Comparison of ENCODE assay signal across 26 cellular contexts in the genomic region with DNA sequence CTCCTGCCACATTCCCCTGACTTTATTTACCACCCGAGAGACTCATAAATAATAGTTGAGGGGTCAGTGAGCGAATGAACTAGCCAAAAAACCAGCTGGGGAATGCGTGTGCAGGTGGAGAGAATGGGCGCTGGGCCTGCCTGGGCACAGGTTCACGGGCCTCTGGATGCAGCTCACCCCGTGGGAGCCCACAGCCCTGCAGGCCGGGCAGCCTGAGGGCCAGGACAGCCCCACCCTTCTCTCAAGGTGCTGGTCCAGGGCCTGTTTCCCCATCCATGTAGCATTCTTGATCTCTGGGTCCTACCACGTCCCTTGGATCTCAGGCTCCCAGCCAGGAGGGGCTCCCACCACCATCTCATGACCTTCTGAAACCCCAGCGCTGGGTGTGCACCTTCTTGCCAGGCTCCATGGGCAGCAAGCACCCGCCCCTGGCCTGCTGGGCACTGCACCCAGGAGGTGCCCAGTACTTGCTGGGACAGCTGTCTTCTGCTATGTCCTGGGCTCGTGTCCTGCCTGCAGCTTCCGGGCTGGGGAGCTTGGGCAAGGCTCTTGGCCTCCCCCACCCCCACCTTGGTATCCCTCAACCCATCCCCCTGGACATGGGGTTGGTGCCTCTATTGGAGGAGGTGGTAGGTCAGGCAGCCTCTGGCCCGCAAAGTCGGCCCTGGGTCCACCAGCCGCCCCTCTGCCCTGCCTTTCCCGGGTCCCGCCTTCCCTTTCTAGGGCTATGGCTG. TPM values are rescaled to one million over a fixed set of nuclear protein-coding genes. Genes with fewer than 3 reads are reported as not detected.
DNase-seq lines count a peak whose midpoint lies in the region; ATAC-seq, FAIRE-seq and TF ChIP-seq lines count a peak whose summit lies in the region.
"Had no signal": no experiment of that assay in that cellular context is flagged by ENCODE, and none has a peak within 500 bp of the region (broad histone marks: within the 10 kb centered on the region; RNA-seq: fewer than 3 reads in every experiment).

No MANE protein-coding gene starts in this region.

- H3K4ac ChIP-seq in neuronal stem cell (ENCODE audit: low read length) = no peak overlapping the region

- no peaks in the 10 kb centered on the region for H4K20me1 ChIP-seq in BLaER1 treated with 17β-estradiol and CSF1 and Interleukin-3, amounts not matched to agents 10 nM and 100 nM
- H4K20me1 ChIP-seq in K562 (replicated peaks; ENCODE audit: control insufficient read depth, insufficient read depth, low read length) = peaks cover 39% of the 10 kb centered on the region

- H3K9ac ChIP-seq in BLaER1 treated with 17β-estradiol and CSF1 and Interleukin-3, amounts not matched to agents 10 nM and 100 nM = no peak overlapping the region
- H3K9ac ChIP-seq in K562 (ENCODE audit: insufficient read depth in 1 of 2, low read depth in 2 of 2, low read length in 2 of 2) = no peak overlapping the region; a peak in 1 of 4 replicates
- no peak overlapping the region for H3K9ac ChIP-seq in neuronal stem cell (ENCODE audit: low read depth, low read length, poor library complexity)

- peak overlapping the region; percentile 54 for H2BK15ac ChIP-seq in neuronal stem cell (ENCODE audit: low read length)

- no peaks in the 10 kb centered on the region for H3K79me2 ChIP-seq in K562 (ENCODE audit: control insufficient read depth, insufficient read depth, low read length)

- no peak for TF ChIP-seq EP300 in K562 (IDR thresholded peaks at IDR 0.05; ENCODE audit: low read length)

- H3K9me1 ChIP-seq in K562 (ENCODE audit: control insufficient read depth, insufficient read depth, low read length) = peaks cover 3% of the 10 kb centered on the region

- H2BK5ac ChIP-seq in neuronal stem cell (ENCODE audit: low read length) = no peak overlapping the region

- H3K27ac ChIP-seq in BLaER1 treated with 17β-estradiol and CSF1 and Interleukin-3, amounts not matched to agents 10 nM and 100 nM = no peak overlapping the region
- H3K27ac ChIP-seq in K562 (ENCODE audit: extremely low read depth, low read depth, low read length) = no peak overlapping the region
- no peak overlapping the region for H3K27ac ChIP-seq in neuronal stem cell (replicated peaks; ENCODE audit: low read length)
- no peak overlapping the region for H3K27ac ChIP-seq in right cardiac atrium (ENCODE audit: low read length)

- H2AFZ ChIP-seq in K562 (ENCODE audit: low read depth, low read length) (no peak overlapping the region), neuronal stem cell (ENCODE audit: low read length) (no peak overlapping the region)

- no peak for TF ChIP-seq POLR2A in K562 (conservative IDR thresholded peaks at IDR 0.05)

- H3K18ac ChIP-seq in neuronal stem cell (ENCODE audit: low read length) = peak overlapping the region; percentile 73

- H2AK5ac ChIP-seq in neuronal stem cell (ENCODE audit: low read depth, low read length) = peak overlapping the region; percentile 80

- peak overlapping the region; percentile 92 for H2BK120ac ChIP-seq in neuronal stem cell (ENCODE audit: low read depth, low read length)

- POLR2A ChIA-PET in K562 (lab: Yijun Ruan, JAX) = interaction anchor here (0.7 to 1.7 kb wide), 9 partner anchors 12 to 44 kb away, joined by 3 to 10 read pairs (median 4); no protein-coding TSS in a partner anchor

- FAIRE-seq in K562 (lab: Jason Lieb, UNC) = no peak
- FAIRE-seq: A204.1, G401.6, GM12891, GM19239 had no signal

- no peaks in the 10 kb centered on the region for H3K36me3 ChIP-seq in BLaER1 treated with 17β-estradiol and CSF1 and Interleukin-3, amounts not matched to agents 10 nM and 100 nM
- H3K36me3 ChIP-seq in K562 (ENCODE audit: control insufficient read depth, insufficient read depth, low read length) (no peaks in the 10 kb centered on the region), neuronal stem cell (replicated peaks in 1 of 2; ENCODE audit: control insufficient read depth in 2 of 2, insufficient read depth in 2 of 2, low read length in 2 of 2) (no peaks in the 10 kb centered on the region)
- H3K36me3 ChIP-seq: BE2C had no signal

- intact Hi-C loops in K562 (cut with micrococcal nuclease) (loop anchor here (5.0 kb wide), 1 partner anchor 37 kb away; no protein-coding TSS in a partner anchor), right cardiac atrium (cut with DNase I) (no loop called here)

- no peaks in the 10 kb centered on the region for H3K79me1 ChIP-seq in neuronal stem cell (ENCODE audit: low read depth, low read length)

- no peak for ATAC-seq in K562
- ATAC-seq in right cardiac atrium = no peak

- H4K8ac ChIP-seq in neuronal stem cell (ENCODE audit: low read depth, low read length) = no peak overlapping the region

- 7% methylated on average over 17 of the region's 17 CpGs for WGBS in K562 (ENCODE audit: insufficient coverage, low coverage, missing lambda C conversion rate)
- WGBS in neuronal stem cell (ENCODE audit: extremely low coverage in 2 of 2, insufficient read length in 2 of 2, insufficient replicate concordance in 1 of 2), 2 donors = no CpG with 5 or more reads among the region's 17 CpGs
- WGBS in right cardiac atrium = 88% methylated on average over 17 of the region's 17 CpGs

- H3K23ac ChIP-seq in neuronal stem cell (ENCODE audit: low read depth, low read length, poor library complexity) = peak overlapping the region; percentile 71

- no TSS peak for BruUV-seq in K562 (replicated peaks; lab: Mats Ljungman, UMichigan)

- TF ChIP-seq CTCF in K562 (IDR thresholded peaks at IDR 0.05 in 2 of 3, conservative IDR thresholded peaks at IDR 0.05 in 1 of 3; ENCODE audit: insufficient read depth in 2 of 3, low read depth in 1 of 3, low read length in 3 of 3) = no peak; a peak in 1 of 6 replicates

- no peak overlapping the region for H4K91ac ChIP-seq in neuronal stem cell (ENCODE audit: low read depth, low read length, poor library complexity)

- in situ Hi-C loops in K562 (cut with MboI) = no loop called here

- H3K27me3 ChIP-seq in BLaER1 treated with 17β-estradiol and CSF1 and Interleukin-3, amounts not matched to agents 10 nM and 100 nM = no peaks in the 10 kb centered on the region
- peaks cover 79 to 85% of the 10 kb centered on the region in 2 experiments for H3K27me3 ChIP-seq in K562 (ENCODE audit: control insufficient read depth in 2 of 2, insufficient read depth in 2 of 2, low read length in 2 of 2)
- H3K27me3 ChIP-seq in neuronal stem cell (ENCODE audit: control insufficient read depth in 3 of 3, insufficient read depth in 3 of 3, low read depth in 1 of 3, low read length in 3 of 3) = peaks cover 0 to 71% (median 2%) of the 10 kb centered on the region in 3 experiments
- H3K27me3 ChIP-seq in right cardiac atrium (ENCODE audit: control insufficient read depth, insufficient read depth) = no peaks in the 10 kb centered on the region
- H3K27me3 ChIP-seq: BE2C had no signal

- H3K9me3 ChIP-seq in BLaER1 treated with 17β-estradiol and CSF1 and Interleukin-3, amounts not matched to agents 10 nM and 100 nM (replicated peaks in 1 of 11) = no peaks in the 10 kb centered on the region
- H3K9me3 ChIP-seq in K562 (replicated peaks; ENCODE audit: control insufficient read depth, insufficient read depth, low read depth, low read length) (no peaks in the 10 kb centered on the region), neuronal stem cell (replicated peaks in 1 of 2; ENCODE audit: control insufficient read depth in 2 of 2, insufficient read depth in 1 of 2, low read depth in 1 of 2, low read length in 2 of 2) (no peaks in the 10 kb centered on the region), right cardiac atrium (ENCODE audit: control insufficient read depth, low read length) (no peaks in the 10 kb centered on the region)
- H3K9me3 ChIP-seq: BE2C had no signal

- CTCF ChIA-PET in K562 (lab: Yijun Ruan, JAX; ENCODE audit: low intra/inter-chr PET ratio) = no interaction called here

- no peak overlapping the region for H3K4me3 ChIP-seq in BLaER1 treated with 17β-estradiol and CSF1 and Interleukin-3, amounts not matched to agents 10 nM and 100 nM
- H3K4me3 ChIP-seq in K562 (no peak overlapping the region), neuronal stem cell (ENCODE audit: low read length in 2 of 2) (no peak overlapping the region), right cardiac atrium (ENCODE audit: low read length) (no peak overlapping the region)

- H3K14ac ChIP-seq in neuronal stem cell (ENCODE audit: low read length) = no peak overlapping the region

- H2BK12ac ChIP-seq in neuronal stem cell (ENCODE audit: low read length) = peak overlapping the region; percentile 6

- DNase-seq in K562 (ENCODE audit: extremely low read depth in 1 of 4, low spot score in 3 of 4) (no peak), neuronal stem cell (ENCODE audit: low spot score) (no peak), DMS79 (lab: John Stamatoyannopoulos, UW) (no peak), epidermal melanocyte (ENCODE audit: insufficient read length, low spot score) (no peak), right cardiac atrium (no peak)
- DNase-seq: 8988T; ACHN; BE2C; C1 segment of cervical spinal cord; CD4-positive, alpha-beta memory T cell; CD4-positive, CD25-positive, alpha-beta regulatory T cell; CD8-positive, alpha-beta memory T cell; COR-L47; DMS 273 treated with DMSO at 0.1 percent for 48 hours; DMS153; DMS53; DMS79 treated with DMSO at 0.1 percent for 48 hours; GF-D8 had no signal

- H3K4me2 ChIP-seq in BLaER1 treated with 17β-estradiol and CSF1 and Interleukin-3, amounts not matched to agents 10 nM and 100 nM = peak overlapping the region in 6 of 11 experiments; percentile 47 to 72 (median 61); a peak in 7 of 22 replicates
- H3K4me2 ChIP-seq in K562 (ENCODE audit: insufficient read depth, low read length) = no peak overlapping the region
- no peak overlapping the region for H3K4me2 ChIP-seq in neuronal stem cell (ENCODE audit: insufficient read depth, low read length, poor library complexity, severe bottlenecking)

- H3K4me1 ChIP-seq in BLaER1 treated with 17β-estradiol and CSF1 and Interleukin-3, amounts not matched to agents 10 nM and 100 nM = peaks cover 9 to 68% (median 48%) of the 10 kb centered on the region in 10 experiments
- H3K4me1 ChIP-seq in K562 (replicated peaks in 1 of 2; ENCODE audit: control insufficient read depth in 2 of 2, insufficient read depth in 2 of 2, low read length in 2 of 2) (peaks cover 0 to 49% of the 10 kb centered on the region in 2 experiments; a peak in 2 of 5 replicates), neuronal stem cell (ENCODE audit: control insufficient read depth in 2 of 2, insufficient read depth in 1 of 2, low read depth in 1 of 2, low read length in 2 of 2) (peaks cover 2 to 5% of the 10 kb centered on the region in 2 donors), right cardiac atrium (ENCODE audit: control insufficient read depth, insufficient read depth, low read length) (no peaks in the 10 kb centered on the region)
- H3K4me1 ChIP-seq: BE2C had no signal

- TF ChIP-seq RAD21 in K562 (CRISPR knock-in tag; conservative IDR thresholded peaks at IDR 0.05 in 1 of 2, IDR thresholded peaks at IDR 0.05 in 1 of 2) = no peak

RNA-seq across cellular contexts. Expression of a gene that starts 43.1 kb away (rescaled TPM):
- total RNA-seq in K562 (2011; cell fraction: chromatin; rRNA removed; ENCODE audit: low replicate concordance) = not detected in 2 replicates
- not detected in 2 replicates for total RNA-seq in K562 (2011; cell fraction: nucleolus; rRNA removed)
- not detected in 2 replicates for total RNA-seq in K562 (2011; cell fraction: nucleoplasm; rRNA removed)
- not detected in 2 replicates for total RNA-seq in K562 (2014; rRNA removed)
- total RNA-seq in K562 (2014; rRNA removed; fragmentation: Illumina TruSeq; extraction: Trizol) = not detected in 2 replicates
- not detected in 2 replicates for total RNA-seq in K562 (2015; rRNA removed; fragmentation: Illumina TruSeq; extraction: Trizol)
- not detected in 2 replicates for total RNA-seq in K562 (2021)
- not detected in 2 replicates for polyA plus RNA-seq in K562 (2011; rRNA removed)
- not detected in 2 replicates for polyA plus RNA-seq in K562 (2011; cell fraction: cytosol; rRNA removed)
- polyA plus RNA-seq in K562 (2011; cell fraction: nucleus; rRNA removed) = not detected in 2 replicates
- polyA plus RNA-seq in K562 (2012) = 0.26 TPM in 1 of 2 replicates, not detected in the other
- polyA plus RNA-seq in K562 (2014; fragmentation: Illumina TruSeq; extraction: Trizol) = not detected in 2 replicates
- not detected for polyA plus RNA-seq in K562 (2014; fragmentation: Nextera tagmentation; extraction: Ambion mirVana)
- not detected in 2 replicates for polyA plus RNA-seq in K562 (2014; rRNA removed)
- not detected in 2 replicates for polyA minus RNA-seq in K562 (2011; rRNA and poly(A)+ RNA removed)
- polyA minus RNA-seq in K562 (2011; cell fraction: cytosol; rRNA and poly(A)+ RNA removed) = not detected in 2 replicates
- polyA minus RNA-seq in K562 (2011; cell fraction: nucleus; rRNA and poly(A)+ RNA removed) = not detected in 2 replicates
- not detected for polyA plus RNA-seq in neuronal stem cell (2013, experiment 1 of 2)
- polyA plus RNA-seq in neuronal stem cell (2013, experiment 2 of 2) = not detected
- total RNA-seq in right cardiac atrium = under 1 TPM; 0.22 to 0.83 (median 0.39) TPM
- polyA plus RNA-seq in right cardiac atrium = 0.54 TPM
- total RNA-seq: A673; CD4-positive, alpha-beta memory T cell; CD8-positive, alpha-beta memory T cell had no signal
- polyA plus RNA-seq: AG04450; CD14-positive monocyte; CD4-positive, alpha-beta memory T cell; CD4-positive, CD25-positive, alpha-beta regulatory T cell; CD8-positive, alpha-beta memory T cell had no signal

Comparison
In these comparisons a context has a peak if more than half of its experiments do, and no peak if none do; other contexts are left out.
1. H3K4me2 ChIP-seq: peak in BLaER1 treated with 17β-estradiol and CSF1 and Interleukin-3, amounts not matched to agents 10 nM and 100 nM (6 of 11); none in K562 (single experiment) and neuronal stem cell (single experiment).